2 cellular contexts compared by ENCODE assay signal in the genomic region with DNA sequence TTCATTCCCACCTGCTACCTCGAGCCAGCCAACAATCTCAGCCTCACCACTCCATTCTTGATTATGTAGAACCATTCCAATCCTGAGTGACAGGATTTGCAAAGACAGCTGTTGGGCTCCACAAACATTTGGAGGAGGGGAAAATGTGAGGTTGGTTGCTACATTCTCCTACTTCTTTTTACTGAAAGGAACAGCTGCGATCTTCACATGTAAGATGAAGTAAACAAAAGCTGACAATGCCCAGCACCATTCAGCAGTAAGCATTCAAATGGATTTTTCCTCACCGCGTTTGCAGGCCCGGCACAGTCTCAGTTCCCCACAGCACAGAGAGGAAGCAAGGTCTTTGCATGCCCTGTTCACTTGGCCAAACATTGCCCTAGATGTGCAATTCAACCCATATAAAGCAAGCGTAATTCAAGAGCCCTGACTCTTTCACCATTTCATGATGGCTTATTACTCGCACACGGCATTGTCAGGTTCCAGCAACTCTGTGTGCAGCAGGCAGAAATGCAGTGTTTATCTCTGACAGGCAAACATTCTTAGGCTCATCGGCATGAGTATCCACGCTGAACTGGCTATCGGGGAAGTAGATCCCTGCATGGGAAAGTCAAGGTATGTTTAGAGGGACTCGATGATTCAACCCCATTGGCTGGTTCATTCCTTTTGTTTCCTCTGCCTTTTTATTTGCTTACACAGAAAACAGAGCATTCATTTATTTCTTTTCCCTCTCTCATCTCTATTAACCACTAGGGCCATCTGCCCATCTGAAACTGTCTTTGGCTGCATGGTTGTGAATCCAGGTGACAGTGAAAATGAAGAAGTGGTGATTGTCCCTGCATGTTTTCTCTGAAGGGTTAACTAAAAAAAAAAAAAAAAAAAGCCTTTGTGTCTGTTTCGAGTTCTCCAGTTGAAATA.
TF ChIP-seq lines count a peak whose summit lies in the region.

No MANE protein-coding gene starts in this region.

TF ChIP-seq in liver, 16 proteins besides CTCF, POLR2A, EP300 and RAD21 (continued from another document):
- TF ChIP-seq, protein P1, sequence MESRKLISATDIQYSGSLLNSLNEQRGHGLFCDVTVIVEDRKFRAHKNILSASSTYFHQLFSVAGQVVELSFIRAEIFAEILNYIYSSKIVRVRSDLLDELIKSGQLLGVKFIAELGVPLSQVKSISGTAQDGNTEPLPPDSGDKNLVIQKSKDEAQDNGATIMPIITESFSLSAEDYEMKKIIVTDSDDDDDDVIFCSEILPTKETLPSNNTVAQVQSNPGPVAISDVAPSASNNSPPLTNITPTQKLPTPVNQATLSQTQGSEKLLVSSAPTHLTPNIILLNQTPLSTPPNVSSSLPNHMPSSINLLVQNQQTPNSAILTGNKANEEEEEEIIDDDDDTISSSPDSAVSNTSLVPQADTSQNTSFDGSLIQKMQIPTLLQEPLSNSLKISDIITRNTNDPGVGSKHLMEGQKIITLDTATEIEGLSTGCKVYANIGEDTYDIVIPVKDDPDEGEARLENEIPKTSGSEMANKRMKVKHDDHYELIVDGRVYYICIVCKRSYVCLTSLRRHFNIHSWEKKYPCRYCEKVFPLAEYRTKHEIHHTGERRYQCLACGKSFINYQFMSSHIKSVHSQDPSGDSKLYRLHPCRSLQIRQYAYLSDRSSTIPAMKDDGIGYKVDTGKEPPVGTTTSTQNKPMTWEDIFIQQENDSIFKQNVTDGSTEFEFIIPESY (IDR thresholded peaks at IDR 0.05): no peak
TF ChIP-seq in liver: peak in this region for 1.

TF ChIP-seq in HepG2, 621 proteins besides CTCF, POLR2A, EP300 and RAD21 (continued from another document):
- TF ChIP-seq ZNF263 (CRISPR knock-in tag; IDR thresholded peaks at IDR 0.05) (no peak), ZNF124 (CRISPR knock-in tag; IDR thresholded peaks at IDR 0.05) (no peak), FLYWCH1 (CRISPR knock-in tag; IDR thresholded peaks at IDR 0.05) (no peak), ZNF546 (CRISPR knock-in tag; conservative IDR thresholded peaks at IDR 0.05) (no peak), ARNTL (CRISPR knock-in tag; IDR thresholded peaks at IDR 0.05) (no peak), ZNF564 (CRISPR knock-in tag; IDR thresholded peaks at IDR 0.05) (no peak), XRCC5 (optimal IDR thresholded peaks at IDR 0.05; ENCODE audit: low read length) (no peak), ISX (CRISPR knock-in tag; conservative IDR thresholded peaks at IDR 0.05) (no peak), KDM6A (CRISPR knock-in tag; IDR thresholded peaks at IDR 0.05; ENCODE audit: low read depth) (no peak)
- TF ChIP-seq, protein P2, sequence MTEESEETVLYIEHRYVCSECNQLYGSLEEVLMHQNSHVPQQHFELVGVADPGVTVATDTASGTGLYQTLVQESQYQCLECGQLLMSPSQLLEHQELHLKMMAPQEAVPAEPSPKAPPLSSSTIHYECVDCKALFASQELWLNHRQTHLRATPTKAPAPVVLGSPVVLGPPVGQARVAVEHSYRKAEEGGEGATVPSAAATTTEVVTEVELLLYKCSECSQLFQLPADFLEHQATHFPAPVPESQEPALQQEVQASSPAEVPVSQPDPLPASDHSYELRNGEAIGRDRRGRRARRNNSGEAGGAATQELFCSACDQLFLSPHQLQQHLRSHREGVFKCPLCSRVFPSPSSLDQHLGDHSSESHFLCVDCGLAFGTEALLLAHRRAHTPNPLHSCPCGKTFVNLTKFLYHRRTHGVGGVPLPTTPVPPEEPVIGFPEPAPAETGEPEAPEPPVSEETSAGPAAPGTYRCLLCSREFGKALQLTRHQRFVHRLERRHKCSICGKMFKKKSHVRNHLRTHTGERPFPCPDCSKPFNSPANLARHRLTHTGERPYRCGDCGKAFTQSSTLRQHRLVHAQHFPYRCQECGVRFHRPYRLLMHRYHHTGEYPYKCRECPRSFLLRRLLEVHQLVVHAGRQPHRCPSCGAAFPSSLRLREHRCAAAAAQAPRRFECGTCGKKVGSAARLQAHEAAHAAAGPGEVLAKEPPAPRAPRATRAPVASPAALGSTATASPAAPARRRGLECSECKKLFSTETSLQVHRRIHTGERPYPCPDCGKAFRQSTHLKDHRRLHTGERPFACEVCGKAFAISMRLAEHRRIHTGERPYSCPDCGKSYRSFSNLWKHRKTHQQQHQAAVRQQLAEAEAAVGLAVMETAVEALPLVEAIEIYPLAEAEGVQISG (CRISPR knock-in tag; IDR thresholded peaks at IDR 0.05): no peak
- TF ChIP-seq, protein P3, sequence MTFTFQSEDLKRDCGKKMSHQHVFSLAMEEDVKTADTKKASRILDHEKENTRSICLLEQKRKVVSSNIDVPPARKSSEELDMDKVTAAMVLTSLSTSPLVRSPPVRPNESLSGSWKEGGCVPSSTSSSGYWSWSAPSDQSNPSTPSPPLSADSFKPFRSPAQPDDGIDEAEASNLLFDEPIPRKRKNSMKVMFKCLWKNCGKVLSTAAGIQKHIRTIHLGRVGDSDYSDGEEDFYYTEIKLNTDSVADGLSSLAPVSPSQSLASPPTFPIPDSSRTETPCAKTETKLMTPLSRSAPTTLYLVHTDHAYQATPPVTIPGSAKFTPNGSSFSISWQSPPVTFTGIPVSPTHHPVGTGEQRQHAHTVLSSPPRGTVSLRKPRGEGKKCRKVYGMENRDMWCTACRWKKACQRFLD (CRISPR knock-in tag; IDR thresholded peaks at IDR 0.05; ENCODE audit: borderline replicate concordance): no peak
- TF ChIP-seq, protein P4, sequence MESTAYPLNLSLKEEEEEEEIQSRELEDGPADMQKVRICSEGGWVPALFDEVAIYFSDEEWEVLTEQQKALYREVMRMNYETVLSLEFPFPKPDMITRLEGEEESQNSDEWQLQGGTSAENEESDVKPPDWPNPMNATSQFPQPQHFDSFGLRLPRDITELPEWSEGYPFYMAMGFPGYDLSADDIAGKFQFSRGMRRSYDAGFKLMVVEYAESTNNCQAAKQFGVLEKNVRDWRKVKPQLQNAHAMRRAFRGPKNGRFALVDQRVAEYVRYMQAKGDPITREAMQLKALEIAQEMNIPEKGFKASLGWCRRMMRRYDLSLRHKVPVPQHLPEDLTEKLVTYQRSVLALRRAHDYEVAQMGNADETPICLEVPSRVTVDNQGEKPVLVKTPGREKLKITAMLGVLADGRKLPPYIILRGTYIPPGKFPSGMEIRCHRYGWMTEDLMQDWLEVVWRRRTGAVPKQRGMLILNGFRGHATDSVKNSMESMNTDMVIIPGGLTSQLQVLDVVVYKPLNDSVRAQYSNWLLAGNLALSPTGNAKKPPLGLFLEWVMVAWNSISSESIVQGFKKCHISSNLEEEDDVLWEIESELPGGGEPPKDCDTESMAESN (CRISPR knock-in tag; conservative IDR thresholded peaks at IDR 0.05): no peak
